1 cellular context compared by ENCODE assay signal in genomic region chr6:163165922-163166321, GRCh38.
A peak's percentile ranks its signal among the peaks of the same experiment; 100 is the strongest.
TF ChIP-seq lines count a peak whose summit lies in the region.

No MANE protein-coding gene starts in this region.

TF ChIP-seq in SK-N-SH, 30 proteins besides CTCF, POLR2A, EP300 and RAD21 (continued from another document):
- TF ChIP-seq MAX (IDR thresholded peaks at IDR 0.05; ENCODE audit: low read depth) (no peak), USF1 (IDR thresholded peaks at IDR 0.05; ENCODE audit: borderline replicate concordance, low read depth) (no peak), TCF12 (IDR thresholded peaks at IDR 0.05) (no peak), SIN3A (IDR thresholded peaks at IDR 0.05; ENCODE audit: borderline replicate concordance, low read depth, low read length) (no peak), REST (IDR thresholded peaks at IDR 0.05; ENCODE audit: low read depth, low read length) (no peak), MXI1 (IDR thresholded peaks at IDR 0.05; ENCODE audit: low read depth, low read length) (peak; percentile 79; the same call in 1 of the 2 replicates), GATA2 (CRISPR knock-in tag; IDR thresholded peaks at IDR 0.05) (peak; percentile 72), FOXM1 (IDR thresholded peaks at IDR 0.05; ENCODE audit: low read depth) (no peak), RCOR1 (IDR thresholded peaks at IDR 0.05; ENCODE audit: low read length) (peak; percentile 25; the same call in 1 of the 2 replicates), NFIC (IDR thresholded peaks at IDR 0.05; ENCODE audit: borderline replicate concordance) (no peak), ELF1 (IDR thresholded peaks at IDR 0.05) (no peak), PBX3 (IDR thresholded peaks at IDR 0.05) (no peak), USF2 (IDR thresholded peaks at IDR 0.05; ENCODE audit: borderline replicate concordance, low read depth, low read length) (no peak), RFX5 (IDR thresholded peaks at IDR 0.05; ENCODE audit: low read length) (no peak; the same call in 1 of the 2 replicates), POLR2AphosphoS5 (IDR thresholded peaks at IDR 0.05; ENCODE audit: low read depth, low read length) (no peak), FOXJ3 (CRISPR knock-in tag; IDR thresholded peaks at IDR 0.05) (peak; percentile 77; the same call in 1 of the 2 replicates), GABPA (IDR thresholded peaks at IDR 0.05; ENCODE audit: low read depth) (no peak), SMC3 (IDR thresholded peaks at IDR 0.05; ENCODE audit: low read depth, low read length) (no peak), RXRA (IDR thresholded peaks at IDR 0.05; ENCODE audit: borderline replicate concordance, low read depth) (no peak), EZH2phosphoT487 (IDR thresholded peaks at IDR 0.05; ENCODE audit: borderline replicate concordance, low read depth) (no peak)
